ENCODE assay signal across 8 cellular contexts in the genomic region with DNA sequence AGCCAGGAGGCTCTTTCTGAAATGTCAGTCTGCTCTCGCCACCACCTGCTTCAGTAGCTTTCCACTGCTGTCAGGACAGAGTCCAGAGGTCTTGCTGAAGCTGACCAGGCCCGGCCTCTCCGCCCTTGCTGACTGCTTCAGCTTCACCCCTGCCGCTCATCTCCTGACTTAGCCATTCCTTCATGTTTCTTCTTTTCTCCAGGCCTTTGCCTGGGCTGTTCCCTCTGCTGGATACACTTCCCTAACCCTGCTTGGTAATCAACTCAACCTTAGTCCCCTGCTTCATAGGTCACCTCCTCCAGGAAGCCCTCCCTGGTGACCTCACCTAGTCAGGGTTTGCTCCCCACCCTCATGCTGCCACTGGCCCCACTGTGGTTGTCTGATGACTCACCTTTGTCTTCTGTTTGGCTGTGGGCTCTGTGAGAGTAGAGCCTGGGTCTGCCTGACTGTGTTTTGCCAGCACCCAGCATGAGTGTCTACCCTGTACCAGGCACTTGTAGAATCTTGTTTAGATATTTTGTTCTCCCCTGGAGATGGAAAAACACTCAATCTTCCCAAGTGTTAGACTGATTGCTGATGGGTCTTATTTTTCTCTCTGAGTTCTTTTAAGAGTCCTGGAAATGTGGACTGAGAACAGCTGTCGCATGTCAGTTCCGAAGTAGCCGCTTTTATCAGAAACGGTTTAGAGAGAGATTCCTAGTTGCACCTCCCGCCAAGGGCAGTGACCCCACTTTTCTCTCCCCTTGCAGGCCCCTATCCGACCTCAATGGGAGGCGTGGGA.
DNase-seq lines count a peak whose midpoint lies in the region; ATAC-seq and TF ChIP-seq lines count a peak whose summit lies in the region.

No MANE protein-coding gene starts in this region.

- CTCF ChIA-PET in CD8-positive, alpha-beta memory T cell (lab: Charles Lee) = no interaction called here
- CTCF ChIA-PET in SK-N-SH (lab: Yijun Ruan, JAX) = interaction anchor here (1.1 to 1.4 kb wide), 5 partner anchors 9 to 135 kb away, joined by 3 to 4 read pairs (median 3); no protein-coding TSS in a partner anchor

- no peak for TF ChIP-seq CTCF in SK-N-SH (IDR thresholded peaks at IDR 0.05)
- TF ChIP-seq CTCF in brain (conservative IDR thresholded peaks at IDR 0.05) = no peak
- TF ChIP-seq CTCF in stomach (IDR thresholded peaks at IDR 0.05) = no peak
- no peak for TF ChIP-seq CTCF in tibial artery (IDR thresholded peaks at IDR 0.05)

- no peaks in the 10 kb centered on the region for H3K9me3 Mint-ChIP-seq in CD8-positive, alpha-beta memory T cell
- peaks cover 0 to 2% (median 0%) of the 10 kb centered on the region in 5 experiments for H3K9me3 Mint-ChIP-seq in brain

- peak overlapping the region in 1 of 7 donors; percentile 13 for H3K4me3 Mint-ChIP-seq in CD8-positive, alpha-beta memory T cell
- H3K4me3 Mint-ChIP-seq in brain = no peak overlapping the region

- no peak overlapping the region for H3K9ac ChIP-seq in SK-N-SH

- H3K27ac Mint-ChIP-seq in CD8-positive, alpha-beta memory T cell = peak overlapping the region in 5 of 8 donors; percentile 38 to 87 (median 48)
- peak overlapping the region in 3 of 5 experiments; percentile 26 to 79 (median 30) for H3K27ac Mint-ChIP-seq in brain

- H3K36me3 ChIP-seq in CD8-positive, alpha-beta memory T cell (ENCODE audit: insufficient read depth, low read length) = no peaks in the 10 kb centered on the region
- no peaks in the 10 kb centered on the region for H3K36me3 ChIP-seq in SK-N-SH (replicated peaks in 1 of 2; ENCODE audit: control insufficient read depth in 1 of 2, insufficient read depth in 2 of 2, low read length in 1 of 2)
- H3K36me3 ChIP-seq in mesodermal cell (ENCODE audit: control insufficient read depth, insufficient read depth, low read length) = peaks cover 2% of the 10 kb centered on the region
- peaks cover 0 to 9% (median 6%) of the 10 kb centered on the region in 4 donors for H3K36me3 ChIP-seq in stomach
- peaks cover 0 to 7% (median under 1%) of the 10 kb centered on the region in 3 donors for H3K36me3 ChIP-seq in tibial artery

- no peak overlapping the region for H3K4me2 ChIP-seq in SK-N-SH

- H3K27me3 ChIP-seq in CD8-positive, alpha-beta memory T cell (ENCODE audit: insufficient read depth, low read length, poor library complexity, severe bottlenecking) = no peaks in the 10 kb centered on the region
- H3K27me3 ChIP-seq in SK-N-SH (ENCODE audit: insufficient read depth) (no peaks in the 10 kb centered on the region), stomach (no peaks in the 10 kb centered on the region), tibial artery (no peaks in the 10 kb centered on the region)

- peaks cover 20 to 50% (median 47%) of the 10 kb centered on the region in 3 donors for H3K4me1 Mint-ChIP-seq in CD8-positive, alpha-beta memory T cell
- peaks cover 53% of the 10 kb centered on the region for H3K4me1 Mint-ChIP-seq in brain

- H3K9me3 ChIP-seq in CD8-positive, alpha-beta memory T cell (ENCODE audit: low read length) = no peaks in the 10 kb centered on the region
- no peaks in the 10 kb centered on the region for H3K9me3 ChIP-seq in SK-N-SH
- H3K9me3 ChIP-seq in mesodermal cell (ENCODE audit: control insufficient read depth, low read length) = no peaks in the 10 kb centered on the region
- H3K9me3 ChIP-seq in stomach = no peaks in the 10 kb centered on the region
- no peaks in the 10 kb centered on the region for H3K9me3 ChIP-seq in tibial artery

- H3K9me2 ChIP-seq in SK-N-SH = no peaks in the 10 kb centered on the region

- DNase-seq in CD8-positive, alpha-beta memory T cell = peak in 1 of 5 donors; percentile 56
- DNase-seq in SK-N-SH = no peak
- no peak for DNase-seq in stomach
- no peak for DNase-seq in tibial artery
- DNase-seq in GDM1 (lab: John Stamatoyannopoulos, UW) = no peak

- H2AFZ ChIP-seq in SK-N-SH (ENCODE audit: low read depth) = no peak overlapping the region

- intact Hi-C loops in stomach (cut with DNase I; ENCODE audit: low total_unique reads) = no loop called here
- intact Hi-C loops in tibial artery (cut with DNase I; ENCODE audit: low total_unique reads) = no loop called here

- no peak for ATAC-seq in HG03571 (IDR thresholded peaks at IDR 0.05; ENCODE audit: unreplicated experiment)

- TF ChIP-seq EP300 in SK-N-SH (IDR thresholded peaks at IDR 0.05; ENCODE audit: borderline replicate concordance in 1 of 2, low read depth in 1 of 2, low read length in 1 of 2) (no peak), stomach (IDR thresholded peaks at IDR 0.05) (no peak)

- no peak for TF ChIP-seq POLR2A in stomach (IDR thresholded peaks at IDR 0.05)

- no peaks in the 10 kb centered on the region for H3K79me2 ChIP-seq in SK-N-SH (ENCODE audit: insufficient read depth)

- H3K36me3 Mint-ChIP-seq in CD8-positive, alpha-beta memory T cell = peaks cover 0 to 32% (median 7%) of the 10 kb centered on the region in 3 donors
- H3K36me3 Mint-ChIP-seq in brain = peaks cover 11% of the 10 kb centered on the region

- no peaks in the 10 kb centered on the region for H4K20me1 ChIP-seq in SK-N-SH (ENCODE audit: insufficient read depth)

- no peaks in the 10 kb centered on the region for H3K4me1 ChIP-seq in CD8-positive, alpha-beta memory T cell (ENCODE audit: insufficient read depth, low read length)
- H3K4me1 ChIP-seq in SK-N-SH (ENCODE audit: control insufficient read depth in 1 of 2, insufficient read depth in 2 of 2, low read depth in 1 of 2, low read length in 1 of 2) (peaks cover 11 to 33% of the 10 kb centered on the region in 2 experiments; a peak in 2 of 4 replicates), mesodermal cell (ENCODE audit: control insufficient read depth, insufficient read depth, low read length, poor library complexity, severe bottlenecking) (peaks cover 20% of the 10 kb centered on the region), stomach (peaks cover 14 to 28% (median 21%) of the 10 kb centered on the region in 4 donors), tibial artery (peaks cover 0 to 21% (median 5%) of the 10 kb centered on the region in 4 donors)

- no peak for TF ChIP-seq RAD21 in SK-N-SH (IDR thresholded peaks at IDR 0.05; ENCODE audit: low read length)

- no peaks in the 10 kb centered on the region for H3F3A ChIP-seq in SK-N-SH (replicated peaks; ENCODE audit: insufficient read depth)

- POLR2A ChIA-PET in CD8-positive, alpha-beta memory T cell (lab: Charles Lee) = no interaction called here
- POLR2A ChIA-PET in SK-N-SH (lab: Yijun Ruan, JAX) = no interaction called here

- H3K27me3 Mint-ChIP-seq in CD8-positive, alpha-beta memory T cell = no peaks in the 10 kb centered on the region
- H3K27me3 Mint-ChIP-seq in brain = peaks cover 3% of the 10 kb centered on the region

- H3K4me3 ChIP-seq in CD8-positive, alpha-beta memory T cell (ENCODE audit: low read length) = no peak overlapping the region
- H3K4me3 ChIP-seq in SK-N-SH (ENCODE audit: low read depth in 2 of 2, low read length in 1 of 2) (no peak overlapping the region), mesodermal cell (ENCODE audit: extremely low read depth, insufficient read depth, low read length, poor library complexity, severe bottlenecking) (no peak overlapping the region), stomach (no peak overlapping the region), tibial artery (no peak overlapping the region)

- WGBS in SK-N-SH (ENCODE audit: low lambda C conversion rate) = 92% methylated on average over 11 of the region's 11 CpGs
- 92 to 95% methylated on average over 9 to 10 of the region's 11 CpGs for WGBS in mesodermal cell (ENCODE audit: insufficient coverage in 2 of 2), 2 experiments
- WGBS in stomach, 5 donors = 76 to 87% (median 79%) methylated on average over 11 of the region's 11 CpGs

- no peak overlapping the region for H3K27ac ChIP-seq in CD8-positive, alpha-beta memory T cell (ENCODE audit: low read depth, low read length)
- H3K27ac ChIP-seq in SK-N-SH (ENCODE audit: low read depth in 2 of 2, low read length in 1 of 2) = no peak overlapping the region
- H3K27ac ChIP-seq in mesodermal cell (ENCODE audit: low read depth, low read length, severe bottlenecking) = peak overlapping the region; percentile 49
- peak overlapping the region; percentile 12 to 73 (median 54) for H3K27ac ChIP-seq in stomach
- H3K27ac ChIP-seq in tibial artery = no peak overlapping the region

TF ChIP-seq in SK-N-SH, 30 proteins besides CTCF, POLR2A, EP300 and RAD21:
- TF ChIP-seq TCF12 (IDR thresholded peaks at IDR 0.05) = no peak
- TF ChIP-seq FOSL2 (IDR thresholded peaks at IDR 0.05; ENCODE audit: borderline replicate concordance, low read depth) = peak; percentile 66

Comparison
In these comparisons a context has a peak if more than half of its experiments do, and no peak if none do; other contexts are left out.
1. H3K27ac ChIP-seq: peak in mesodermal cell (single experiment) and stomach (5 of 5); none in CD8-positive, alpha-beta memory T cell (single experiment), SK-N-SH (0 of 2) and tibial artery (0 of 2).